In genomic region chr17:74369221-74369620, GRCh38 we compare ENCODE assay signal across 9 cellular contexts. TPM values are rescaled to one million over a fixed set of nuclear protein-coding genes. Genes with fewer than 3 reads are reported as not detected.
DNase-seq lines count a peak whose midpoint lies in the region; ATAC-seq, FAIRE-seq and TF ChIP-seq lines count a peak whose summit lies in the region.
"Had no signal": no experiment of that assay in that cellular context is flagged by ENCODE, and none has a peak within 500 bp of the region (broad histone marks: within the 10 kb centered on the region; RNA-seq: fewer than 3 reads in every experiment).

No MANE protein-coding gene starts in this region.

- TF ChIP-seq POLR2A in erythroblast (IDR thresholded peaks at IDR 0.05; ENCODE audit: low read length) (no peak), H54 (IDR thresholded peaks at IDR 0.05; ENCODE audit: low read depth, low read length) (no peak)

- no peak for FAIRE-seq in H54 (lab: Jason Lieb, UNC)

- DNase-seq in NCI-H82 (lab: John Stamatoyannopoulos, UW): peak; percentile 90
- DNase-seq in activated CD8-positive, alpha-beta memory T cell treated with anti-CD3 and anti-CD28 coated beads for 4 hours (ENCODE audit: low read depth in 2 of 2): peak; percentile 26 to 54
- DNase-seq in immature natural killer cell: peak; percentile 13 to 34 (median 23)
- DNase-seq in NCI-H1930 (lab: John Stamatoyannopoulos, UW): no peak
- DNase-seq in erythroblast (lab: John Stamatoyannopoulos, UW): no peak
- DNase-seq in H54 (ENCODE audit: insufficient read length, low spot score): no peak

- no peaks in the 10 kb centered on the region for H3K9me3 Mint-ChIP-seq in immature natural killer cell
- no peaks in the 10 kb centered on the region for H3K9me3 Mint-ChIP-seq in stimulated activated memory B cell treated with anti-CD40 and anti-IgM and Interleukin-4, amounts not matched to agents 10 μg/mL and 1 μg/mL and 100 μg/mL, for 72 hours

- peak overlapping the region; percentile 51 to 77 (median 70) for H3K4me3 Mint-ChIP-seq in immature natural killer cell
- peak overlapping the region; percentile 12 for H3K4me3 Mint-ChIP-seq in stimulated activated memory B cell treated with anti-CD40 and anti-IgM and Interleukin-4, amounts not matched to agents 10 μg/mL and 1 μg/mL and 100 μg/mL, for 72 hours
- H3K4me3 Mint-ChIP-seq: brain had no signal

- H3K36me3 Mint-ChIP-seq in immature natural killer cell: no peaks in the 10 kb centered on the region
- no peaks in the 10 kb centered on the region for H3K36me3 Mint-ChIP-seq in stimulated activated memory B cell treated with anti-CD40 and anti-IgM and Interleukin-4, amounts not matched to agents 10 μg/mL and 1 μg/mL and 100 μg/mL, for 72 hours
- H3K36me3 Mint-ChIP-seq: brain had no signal

- peak; percentile 44 for ATAC-seq in stimulated activated memory B cell treated with anti-CD40 and anti-IgM and Interleukin-4, amounts not matched to agents 10 μg/mL and 1 μg/mL and 100 μg/mL, for 72 hours
- ATAC-seq in GM19395 (IDR thresholded peaks at IDR 0.05; ENCODE audit: unreplicated experiment): no peak

- H3K27ac Mint-ChIP-seq in immature natural killer cell: peak overlapping the region in 1 of 6 donors; percentile 71
- no peak overlapping the region for H3K27ac Mint-ChIP-seq in stimulated activated memory B cell treated with anti-CD40 and anti-IgM and Interleukin-4, amounts not matched to agents 10 μg/mL and 1 μg/mL and 100 μg/mL, for 72 hours

- peaks cover 5 to 14% (median 6%) of the 10 kb centered on the region in 3 donors for H3K27me3 Mint-ChIP-seq in immature natural killer cell (ENCODE audit: low read depth in 3 of 3)
- H3K27me3 Mint-ChIP-seq in stimulated activated memory B cell treated with anti-CD40 and anti-IgM and Interleukin-4, amounts not matched to agents 10 μg/mL and 1 μg/mL and 100 μg/mL, for 72 hours: peaks cover 69% of the 10 kb centered on the region

- peaks cover 15 to 16% of the 10 kb centered on the region in 2 donors for H3K4me1 Mint-ChIP-seq in immature natural killer cell
- H3K4me1 Mint-ChIP-seq in stimulated activated memory B cell treated with anti-CD40 and anti-IgM and Interleukin-4, amounts not matched to agents 10 μg/mL and 1 μg/mL and 100 μg/mL, for 72 hours: peaks cover 18% of the 10 kb centered on the region

RNA-seq across cellular contexts. Expression of gene GPR142, which starts 1.9 kb away (rescaled TPM):
- under 1 TPM in 1 of 3 donors, not detected in 2; 0.49 TPM for polyA plus RNA-seq in immature natural killer cell

RNA-seq across cellular contexts. Expression of gene BTBD17, which starts 7.6 kb away (rescaled TPM):
- polyA plus RNA-seq in immature natural killer cell: under 1 TPM in 1 of 3 donors, not detected in 2; 0.21 TPM

RNA-seq across cellular contexts. Expression of gene KIF19, which starts 43.2 kb away (rescaled TPM):
- polyA plus RNA-seq in immature natural killer cell: 1 to 10 TPM; 1.9 to 6.1 (median 4.1) TPM

Comparison
In these comparisons a context has a peak if more than half of its experiments do, and no peak if none do; other contexts are left out.
1. DNase-seq: peak in NCI-H82 (single experiment), activated CD8-positive, alpha-beta memory T cell treated with anti-CD3 and anti-CD28 coated beads for 4 hours (2 of 2) and immature natural killer cell (3 of 3); none in NCI-H1930 (0 of 2), erythroblast (0 of 2) and H54 (single experiment).